1 cellular context compared by ENCODE assay signal in genomic region chr12:53220857-53221202, GRCh38.
A peak's percentile ranks its signal among the peaks of the same experiment; 100 is the strongest.
TF ChIP-seq lines count a peak whose summit lies in the region.

No MANE protein-coding gene starts in this region.

TF ChIP-seq in K562, 482 proteins besides CTCF, POLR2A, EP300 and RAD21 (continued from another document):
- TF ChIP-seq ZNF512 (tag; IDR thresholded peaks at IDR 0.05) = no peak
- no peak for TF ChIP-seq CGGBP1 (CRISPR knock-in tag; IDR thresholded peaks at IDR 0.05)
- 0 out of 2 replicates have a peak, but pooled peaks have one; percentile 16 for TF ChIP-seq SREBF1 (IDR thresholded peaks at IDR 0.05; ENCODE audit: borderline replicate concordance, low read depth, low read length)
- TF ChIP-seq GABPB1 (CRISPR knock-in tag; IDR thresholded peaks at IDR 0.05) = no peak
- 0 out of 2 replicates have a peak, but pooled peaks have one; percentile 69 for TF ChIP-seq NR1H2 (CRISPR knock-in tag; IDR thresholded peaks at IDR 0.05)
- TF ChIP-seq HCFC1 (IDR thresholded peaks at IDR 0.05; ENCODE audit: low read depth, low read length) = 0 out of 2 replicates have a peak, but pooled peaks have one; percentile 0
- TF ChIP-seq ZBTB7A (IDR thresholded peaks at IDR 0.05; ENCODE audit: borderline replicate concordance, control insufficient read depth, low read depth, low read length) = peak; percentile 78; the same call in 1 of the 2 replicates
- no peak for TF ChIP-seq ZKSCAN8 (CRISPR knock-in tag; IDR thresholded peaks at IDR 0.05)
- no peak for TF ChIP-seq NFRKB (IDR thresholded peaks at IDR 0.05; ENCODE audit: low read depth)
- TF ChIP-seq TBP (optimal IDR thresholded peaks at IDR 0.05; ENCODE audit: low read depth, low read length) = no peak
- TF ChIP-seq HINFP (tag; conservative IDR thresholded peaks at IDR 0.05; ENCODE audit: low read depth) = no peak
- TF ChIP-seq SIRT6 (IDR thresholded peaks at IDR 0.05; ENCODE audit: low read depth, low read length) = no peak
- no peak for TF ChIP-seq FUS (optimal IDR thresholded peaks at IDR 0.05; ENCODE audit: low read depth, low read length)
- TF ChIP-seq ZKSCAN1 (IDR thresholded peaks at IDR 0.05; ENCODE audit: low read depth, low read length) = no peak
- no peak for TF ChIP-seq ZNF408 (CRISPR knock-in tag; IDR thresholded peaks at IDR 0.05; ENCODE audit: low read depth)
- TF ChIP-seq PRPF4 (IDR thresholded peaks at IDR 0.05; ENCODE audit: insufficient read depth, low read depth, low read length, poor library complexity, severe bottlenecking) = no peak
- no peak for TF ChIP-seq NUFIP1 (IDR thresholded peaks at IDR 0.05; ENCODE audit: partially characterized antibody)
- no peak for TF ChIP-seq ZNF583 (CRISPR knock-in tag; IDR thresholded peaks at IDR 0.05)
- TF ChIP-seq ZKSCAN3 (CRISPR knock-in tag; IDR thresholded peaks at IDR 0.05) = no peak
- TF ChIP-seq MNT (conservative IDR thresholded peaks at IDR 0.05) = peak in 1 of 2 experiments; percentile 36; a peak in 2 of 4 replicates
- TF ChIP-seq NFE2L1 (tag; IDR thresholded peaks at IDR 0.05; ENCODE audit: borderline replicate concordance, low read depth) = no peak
- no peak for TF ChIP-seq ELK3 (CRISPR knock-in tag; IDR thresholded peaks at IDR 0.05)
- peak; percentile 65; the same call in 1 of the 2 replicates for TF ChIP-seq ZNF395 (CRISPR knock-in tag; IDR thresholded peaks at IDR 0.05)
- TF ChIP-seq TAF15 (IDR thresholded peaks at IDR 0.05; ENCODE audit: low read depth, low read length) = no peak
- TF ChIP-seq SAFB2 (IDR thresholded peaks at IDR 0.05; ENCODE audit: borderline replicate concordance, low read depth, low read length, severe bottlenecking) = no peak
- no peak for TF ChIP-seq HDAC3 (IDR thresholded peaks at IDR 0.05; ENCODE audit: borderline replicate concordance, partially characterized antibody)
- TF ChIP-seq HDGF (IDR thresholded peaks at IDR 0.05) = no peak
- no peak for TF ChIP-seq ID3 (CRISPR knock-in tag; IDR thresholded peaks at IDR 0.05)
- TF ChIP-seq ID3 (tag; IDR thresholded peaks at IDR 0.05) = no peak
- TF ChIP-seq ZNF696 (CRISPR knock-in tag; conservative IDR thresholded peaks at IDR 0.05) = no peak
- no peak for TF ChIP-seq SOX6 (IDR thresholded peaks at IDR 0.05)
- no peak for TF ChIP-seq ZNF174 (CRISPR knock-in tag; IDR thresholded peaks at IDR 0.05)
- no peak for TF ChIP-seq POLR2B (IDR thresholded peaks at IDR 0.05; ENCODE audit: low read depth, partially characterized antibody)
- no peak for TF ChIP-seq TFAM (CRISPR knock-in tag; conservative IDR thresholded peaks at IDR 0.05)
- no peak for TF ChIP-seq SETDB1 (IDR thresholded peaks at IDR 0.05; ENCODE audit: low read length)
- TF ChIP-seq NFE2 (IDR thresholded peaks at IDR 0.05; ENCODE audit: low read depth) = no peak
- TF ChIP-seq ASH1L (IDR thresholded peaks at IDR 0.05; ENCODE audit: borderline replicate concordance, low read depth, partially characterized antibody) = no peak
- peak; percentile 80 for TF ChIP-seq SP1 (CRISPR knock-in tag; IDR thresholded peaks at IDR 0.05)
- no peak for TF ChIP-seq REST (CRISPR knock-in tag; IDR thresholded peaks at IDR 0.05; ENCODE audit: low read depth)
- TF ChIP-seq CREB1 (IDR thresholded peaks at IDR 0.05) = no peak
- no peak for TF ChIP-seq CREB1 (CRISPR knock-in tag; IDR thresholded peaks at IDR 0.05)
- no peak for TF ChIP-seq ZBTB17 (CRISPR knock-in tag; IDR thresholded peaks at IDR 0.05)
- no peak for TF ChIP-seq RFX1 (IDR thresholded peaks at IDR 0.05)
- TF ChIP-seq DDX20 (tag; IDR thresholded peaks at IDR 0.05; ENCODE audit: low read depth) = no peak
- TF ChIP-seq KLF13 (tag; IDR thresholded peaks at IDR 0.05; ENCODE audit: borderline replicate concordance, low read depth) = no peak
- TF ChIP-seq PATZ1 (CRISPR knock-in tag; IDR thresholded peaks at IDR 0.05; ENCODE audit: borderline replicate concordance) = no peak
- no peak for TF ChIP-seq RBM22 (IDR thresholded peaks at IDR 0.05; ENCODE audit: low read depth, low read length, poor library complexity, severe bottlenecking)
- no peak for TF ChIP-seq ZNF41 (CRISPR knock-in tag; conservative IDR thresholded peaks at IDR 0.05)
- TF ChIP-seq KAT2B (IDR thresholded peaks at IDR 0.05; ENCODE audit: low read depth, low read length) = no peak
- 0 out of 4 replicates have a peak, but pooled peaks of 1 of the 2 experiments have one; percentile 28 for TF ChIP-seq KDM4B (IDR thresholded peaks at IDR 0.05; ENCODE audit: borderline replicate concordance in 2 of 2, low read depth in 1 of 2)
- no peak for TF ChIP-seq ZNF384 (IDR thresholded peaks at IDR 0.05; ENCODE audit: low read depth, low read length)
- TF ChIP-seq KDM5B (IDR thresholded peaks at IDR 0.05; ENCODE audit: insufficient replicate concordance, low read depth, low read length) = no peak
- peak; percentile 45; the same call in 1 of the 2 replicates for TF ChIP-seq TEAD2 (tag; IDR thresholded peaks at IDR 0.05)
- TF ChIP-seq ZNF79 (CRISPR knock-in tag; IDR thresholded peaks at IDR 0.05; ENCODE audit: low read depth) = no peak
- TF ChIP-seq RBM14 (IDR thresholded peaks at IDR 0.05; ENCODE audit: borderline replicate concordance, insufficient read depth, low read depth, low read length) = no peak
- TF ChIP-seq NCOR1 (IDR thresholded peaks at IDR 0.05) = no peak
- no peak for TF ChIP-seq SRSF3 (IDR thresholded peaks at IDR 0.05; ENCODE audit: insufficient read depth, low read length)
- TF ChIP-seq NR2C2 (CRISPR knock-in tag; IDR thresholded peaks at IDR 0.05) = no peak
- peak; percentile 74 for TF ChIP-seq NR2C2 (tag; IDR thresholded peaks at IDR 0.05)
- no peak for TF ChIP-seq MTA3 (IDR thresholded peaks at IDR 0.05; ENCODE audit: borderline replicate concordance)
